Comparison of ENCODE assay signal across 1 cellular context in genomic region chr11:21811572-21811971, GRCh38.
TF ChIP-seq lines count a peak whose summit lies in the region.

No MANE protein-coding gene starts in this region.

TF ChIP-seq in GM23338, 12 proteins besides CTCF, POLR2A, EP300 and RAD21 (continued from another document):
- TF ChIP-seq JUNB (IDR thresholded peaks at IDR 0.05; ENCODE audit: unreplicated experiment) (no peak), POLR2AphosphoS5 (IDR thresholded peaks at IDR 0.05; ENCODE audit: low read depth) (no peak), STAT1 (IDR thresholded peaks at IDR 0.05; ENCODE audit: unreplicated experiment) (no peak), EZH2phosphoT487 (IDR thresholded peaks at IDR 0.05; ENCODE audit: unreplicated experiment) (no peak), ZNF114 (CRISPR knock-in tag; IDR thresholded peaks at IDR 0.05) (no peak), ZNF462 (CRISPR knock-in tag; IDR thresholded peaks at IDR 0.05) (no peak), NANOG (IDR thresholded peaks at IDR 0.05; ENCODE audit: borderline replicate concordance) (no peak)
